ENCODE assay signal across 20 cellular contexts in genomic region chr20:19492116-19492515, GRCh38.
"Had no signal": no experiment of that assay in that cellular context is flagged by ENCODE, and none has a peak within 500 bp of the region (broad histone marks: within the 10 kb centered on the region; RNA-seq: fewer than 3 reads in every experiment).

No MANE protein-coding gene starts in this region.

- ATAC-seq: esophagus mucosa; gastroesophageal sphincter; left lobe of liver; naive thymus-derived CD4-positive, alpha-beta T cell; stimulated activated naive B cell treated with anti-CD40 and anti-IgM and Interleukin-4, amounts not matched to agents 10 μg/mL and 1 μg/mL and 100 μg/mL, for 72 hours had no signal

- H3K27ac Mint-ChIP-seq: naive thymus-derived CD4-positive, alpha-beta T cell; nephron progenitor cell; stimulated activated naive B cell treated with anti-CD40 and anti-IgM and Interleukin-4, amounts not matched to agents 10 μg/mL and 1 μg/mL and 100 μg/mL, for 72 hours had no signal

- H3K27ac ChIP-seq: gastroesophageal sphincter, right atrium auricular region, sigmoid colon, skin epidermis, stomach, upper lobe of left lung, uterus had no signal

- H3K4me1 Mint-ChIP-seq: naive thymus-derived CD4-positive, alpha-beta T cell; stimulated activated naive B cell treated with anti-CD40 and anti-IgM and Interleukin-4, amounts not matched to agents 10 μg/mL and 1 μg/mL and 100 μg/mL, for 72 hours had no signal

- H3K36me3 Mint-ChIP-seq: naive thymus-derived CD4-positive, alpha-beta T cell; stimulated activated naive B cell treated with anti-CD40 and anti-IgM and Interleukin-4, amounts not matched to agents 10 μg/mL and 1 μg/mL and 100 μg/mL, for 72 hours had no signal

- H3K9me3 Mint-ChIP-seq: nephron progenitor cell; stimulated activated naive B cell treated with anti-CD40 and anti-IgM and Interleukin-4, amounts not matched to agents 10 μg/mL and 1 μg/mL and 100 μg/mL, for 72 hours had no signal

- H3K4me3 ChIP-seq: gastroesophageal sphincter, right atrium auricular region, sigmoid colon, skin epidermis, stomach, upper lobe of left lung, uterus had no signal

- H3K4me1 ChIP-seq: gastroesophageal sphincter, sigmoid colon, stomach, upper lobe of left lung, uterus had no signal

- DNase-seq: cortex of kidney; effector memory CD4-positive, alpha-beta T cell; glutamatergic neuron; islet precursor cell; mammary epithelial cell; naive thymus-derived CD4-positive, alpha-beta T cell; nephron progenitor cell; posterior cingulate gyrus; sigmoid colon; stimulated activated CD4-positive, alpha-beta T cell treated with anti-CD3 and anti-CD28 coated beads, Interleukin-2, amount 100 ng/mL, for 24 hours; stimulated activated CD4-positive, alpha-beta T cell treated with anti-CD3 and anti-CD28 coated beads, Interleukin-4, amount 100 ng/mL, for 4 hours; stimulated activated naive B cell treated with anti-CD40 and anti-IgM and Interleukin-4, amounts not matched to agents 10 μg/mL and 1 μg/mL and 100 μg/mL, for 72 hours; stomach; upper lobe of left lung; uterus had no signal

- H3K36me3 ChIP-seq: gastroesophageal sphincter, right atrium auricular region, sigmoid colon, stomach, upper lobe of left lung, uterus had no signal

- H3K27me3 ChIP-seq: gastroesophageal sphincter, right atrium auricular region, sigmoid colon, stomach, upper lobe of left lung, uterus had no signal

- H3K9me3 ChIP-seq: gastroesophageal sphincter, right atrium auricular region, sigmoid colon, stomach, upper lobe of left lung, uterus had no signal

- H3K4me3 Mint-ChIP-seq: naive thymus-derived CD4-positive, alpha-beta T cell; nephron progenitor cell; stimulated activated naive B cell treated with anti-CD40 and anti-IgM and Interleukin-4, amounts not matched to agents 10 μg/mL and 1 μg/mL and 100 μg/mL, for 72 hours had no signal
